In genomic region chr1:204230211-204230610, GRCh38 we compare ENCODE assay signal across 10 cellular contexts. TPM values are rescaled to one million over a fixed set of nuclear protein-coding genes. Genes with fewer than 3 reads are reported as not detected.
"Had no signal": no experiment of that assay in that cellular context is flagged by ENCODE, and none has a peak within 500 bp of the region (broad histone marks: within the 10 kb centered on the region; RNA-seq: fewer than 3 reads in every experiment).

No MANE protein-coding gene starts in this region.

- H3K4me3 ChIP-seq: GM23338 had no signal

- H3K4me1 Mint-ChIP-seq: IgD-negative memory B cell had no signal

- DNase-seq: H9, HCEC 1CT, KBM-7 had no signal

- H3K36me3 Mint-ChIP-seq: IgD-negative memory B cell had no signal

- H3K4me3 Mint-ChIP-seq: GM23338, H9 had no signal

- H3K9me3 Mint-ChIP-seq: GM23338, H9, IgD-negative memory B cell had no signal

- H3K27ac Mint-ChIP-seq: GM23338, H9, IgD-negative memory B cell had no signal

- FAIRE-seq: H1, H54, HepG2 had no signal

- H3K27ac ChIP-seq: HL-60 had no signal

RNA-seq across cellular contexts. Expression of gene GOLT1A, which starts 16.4 kb away (rescaled TPM):
- total RNA-seq: HT1080 had no signal
- polyA plus RNA-seq: IgD-negative memory B cell had no signal

RNA-seq across cellular contexts. Expression of gene KISS1, which starts 33.9 kb away (rescaled TPM):
- total RNA-seq: GM23338, H1, HT1080 had no signal
- polyA plus RNA-seq: GM23338, IgD-negative memory B cell had no signal
